In the genomic region with DNA sequence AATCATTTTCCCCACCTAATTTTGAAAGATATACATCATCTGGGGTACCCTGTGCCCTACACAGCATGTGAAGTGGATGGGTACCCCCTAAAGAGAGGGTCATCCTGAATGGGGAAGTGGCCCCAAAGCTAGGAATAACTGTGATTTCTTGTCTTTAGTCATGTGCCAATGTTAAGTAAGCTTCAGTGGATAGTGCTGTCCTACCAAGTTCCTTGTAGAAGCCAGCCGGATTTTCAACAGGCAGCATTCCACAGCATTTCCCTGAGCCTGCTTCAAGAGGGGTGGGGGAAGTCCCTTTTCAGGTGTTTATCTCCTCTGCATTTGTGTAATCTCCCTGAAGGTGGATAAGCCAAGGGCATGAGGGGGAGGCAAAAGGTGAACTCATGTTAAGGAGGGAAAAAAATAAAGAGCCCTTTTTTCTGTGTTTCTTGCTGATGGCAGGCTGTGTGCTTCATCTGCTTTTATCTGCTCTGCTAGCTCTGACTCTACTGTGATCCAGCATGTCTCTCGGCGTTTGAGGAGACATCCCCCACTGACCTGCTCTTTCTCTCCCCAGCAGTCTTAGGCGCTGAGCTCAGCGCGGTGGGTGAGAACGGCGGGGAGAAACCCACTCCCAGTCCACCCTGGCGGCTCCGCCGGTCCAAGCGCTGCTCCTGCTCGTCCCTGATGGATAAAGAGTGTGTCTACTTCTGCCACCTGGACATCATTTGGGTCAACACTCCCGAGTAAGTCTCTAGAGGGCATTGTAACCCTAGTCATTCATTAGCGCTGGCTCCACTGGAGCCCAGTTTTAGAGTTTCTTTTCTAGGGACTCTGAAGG, we compare ENCODE assay signal across 10 cellular contexts. TPM values are rescaled to one million over a fixed set of nuclear protein-coding genes. Genes with fewer than 3 reads are reported as not detected.
DNase-seq lines count a peak whose midpoint lies in the region; ATAC-seq and TF ChIP-seq lines count a peak whose summit lies in the region.
"Had no signal": no experiment of that assay in that cellular context is flagged by ENCODE, and none has a peak within 500 bp of the region (broad histone marks: within the 10 kb centered on the region; RNA-seq: fewer than 3 reads in every experiment).

No MANE protein-coding gene starts in this region.

- peak in 1 of 2 donors; percentile 39 for TF ChIP-seq POLR2A in Peyer's patch (IDR thresholded peaks at IDR 0.05)

- H3K4me1 ChIP-seq in Peyer's patch (peaks cover 0 to 13% (median 0%) of the 10 kb centered on the region in 4 donors), rectal smooth muscle tissue (ENCODE audit: control insufficient read depth, insufficient read depth, low read length) (peaks cover 5% of the 10 kb centered on the region)

- H3K9me3 ChIP-seq in Peyer's patch = no peaks in the 10 kb centered on the region

- TF ChIP-seq CTCF in GM06990 (IDR thresholded peaks at IDR 0.05; ENCODE audit: insufficient read depth, low read length, poor library complexity, severe bottlenecking) (peak; percentile 32), Peyer's patch (IDR thresholded peaks at IDR 0.05) (peak in 3 of 6 experiments; percentile 35 to 65 (median 59)), foreskin fibroblast (IDR thresholded peaks at IDR 0.05; ENCODE audit: low read depth, low read length) (peak; percentile 26)

- H3K27ac ChIP-seq in Peyer's patch (peak overlapping the region in 1 of 4 donors; percentile 67), rectal smooth muscle tissue (ENCODE audit: low read depth, low read length) (no peak overlapping the region)
- H3K27ac ChIP-seq: SK-N-MC had no signal

- H3K27me3 ChIP-seq in GM06990 (replicated peaks; ENCODE audit: control insufficient read depth, insufficient read depth, low read length) (no peaks in the 10 kb centered on the region), Peyer's patch (no peaks in the 10 kb centered on the region), rectal smooth muscle tissue (ENCODE audit: control insufficient read depth, insufficient read depth, low read length) (no peaks in the 10 kb centered on the region)

- DNase-seq in GM06990 (ENCODE audit: extremely low read depth, insufficient read length) = peak; percentile 48
- DNase-seq in Peyer's patch = peak in 2 of 3 donors; percentile 59 to 63
- peak in 1 of 2 donors; percentile 80 for DNase-seq in foreskin fibroblast
- DNase-seq in NCI-H510A (lab: John Stamatoyannopoulos, UW) = no peak
- DNase-seq in NCI-H1048 (lab: John Stamatoyannopoulos, UW) = no peak
- DNase-seq: hippocampal formation had no signal

- no peak overlapping the region for H3K9ac ChIP-seq in rectal smooth muscle tissue (ENCODE audit: low read length)

- peaks cover 3% of the 10 kb centered on the region; the same call in 1 of the 2 replicates for H3K36me3 ChIP-seq in GM06990 (ENCODE audit: control insufficient read depth, insufficient read depth, low read length)
- peaks cover 0 to 3% (median 0%) of the 10 kb centered on the region in 3 donors for H3K36me3 ChIP-seq in Peyer's patch
- no peaks in the 10 kb centered on the region for H3K36me3 ChIP-seq in rectal smooth muscle tissue (ENCODE audit: control insufficient read depth, insufficient read depth, low read length)

- ATAC-seq in GM21390 (IDR thresholded peaks at IDR 0.05; ENCODE audit: unreplicated experiment) = no peak
- no peak for ATAC-seq in HG03354 (IDR thresholded peaks at IDR 0.05; ENCODE audit: poor library complexity, severe bottlenecking, unreplicated experiment)

- H3K4me3 ChIP-seq in GM06990 (replicated peaks; ENCODE audit: low read depth, low read length) (peak overlapping the region; percentile 74), Peyer's patch (peak overlapping the region in 3 of 4 donors; percentile 1 to 53 (median 46)), foreskin fibroblast (ENCODE audit: low read depth in 1 of 2, low read length in 2 of 2) (peak overlapping the region; percentile 55 to 80), rectal smooth muscle tissue (ENCODE audit: low read length) (peak overlapping the region; percentile 51)
- H3K4me3 ChIP-seq: SK-N-MC had no signal

RNA-seq across cellular contexts. Expression of a gene that starts 1.8 kb away (rescaled TPM):
- total RNA-seq in Peyer's patch = 10 to 100 TPM in 2 of 4 donors, 1 to 10 TPM in 2; 5.8 to 19.0 (median 13.5) TPM

Comparison
In these comparisons a context has a peak if more than half of its experiments do, and no peak if none do; other contexts are left out.
1. DNase-seq: peak in GM06990 (single experiment) and Peyer's patch (2 of 3); none in NCI-H510A (single experiment) and NCI-H1048 (single experiment).
2. Peak in every context shown above with its lines, with median percentiles within 50 percentile points of each other: H3K4me3 ChIP-seq.